Comparison of ENCODE assay signal across 8 cellular contexts in the genomic region with DNA sequence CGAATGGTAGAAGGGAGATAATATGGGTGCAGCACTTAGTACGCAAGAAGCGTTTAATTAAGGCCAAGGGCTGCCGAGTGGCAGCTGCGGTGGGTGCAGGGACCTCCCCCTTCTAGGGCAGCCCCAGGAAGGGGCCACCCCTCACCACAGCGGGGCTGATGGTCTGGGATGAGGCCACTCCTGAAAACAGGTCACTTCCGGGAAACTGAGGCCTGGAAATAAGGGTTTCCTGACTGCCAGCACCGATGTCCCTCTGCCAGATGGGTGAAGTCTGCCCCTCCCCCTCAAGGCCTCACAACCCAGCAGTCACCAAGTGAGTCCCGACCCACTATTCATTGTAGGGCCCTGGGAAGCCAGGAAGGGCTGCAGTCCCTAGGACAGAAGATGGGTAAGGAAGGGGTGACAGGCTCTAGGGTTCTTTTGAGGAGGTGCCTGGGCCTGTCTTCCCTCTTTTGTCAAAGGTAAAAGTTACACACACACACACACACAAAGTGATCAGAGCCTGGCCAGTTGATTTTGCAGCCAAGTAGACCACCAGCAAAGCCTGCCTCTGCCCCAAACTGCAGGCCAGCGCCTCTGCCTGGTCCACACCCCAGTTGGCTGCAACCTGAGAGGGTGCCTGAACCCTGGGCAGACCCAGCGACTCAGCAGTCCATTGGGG. TPM values are rescaled to one million over a fixed set of nuclear protein-coding genes. Genes with fewer than 3 reads are reported as not detected.
DNase-seq lines count a peak whose midpoint lies in the region; ATAC-seq and TF ChIP-seq lines count a peak whose summit lies in the region.

No MANE protein-coding gene starts in this region.

- H3K4me3 ChIP-seq in OCI-LY3 (ENCODE audit: low read length), result peak overlapping the region; percentile 74
- H3K4me3 ChIP-seq in dorsolateral prefrontal cortex, result peak overlapping the region; percentile 28 to 90 (median 67)

- H3K4me3 Mint-ChIP-seq in natural killer cell, result peak overlapping the region; percentile 74

- H3K27me3 ChIP-seq in OCI-LY3 (ENCODE audit: low read depth, low read length), result no peaks in the 10 kb centered on the region
- H3K27me3 ChIP-seq in dorsolateral prefrontal cortex, result no peaks in the 10 kb centered on the region

- DNase-seq in Ammon's horn (ENCODE audit: low spot score) (peak; percentile 55), dorsolateral prefrontal cortex (no peak), natural killer cell (no peak), RKO (ENCODE audit: low spot score) (no peak)
- DNase-seq in activated CD8-positive, alpha-beta memory T cell treated with anti-CD3 and anti-CD28 coated beads, Interleukin-2, amount 50 U/mL, for 48 hours, result no peak

- H3K27ac ChIP-seq in OCI-LY3 (ENCODE audit: low read length) (peak overlapping the region; percentile 81), dorsolateral prefrontal cortex (peak overlapping the region; percentile 63 to 99 (median 91))

- TF ChIP-seq CTCF in OCI-LY3 (IDR thresholded peaks at IDR 0.05; ENCODE audit: low read depth, low read length) (no peak), dorsolateral prefrontal cortex (IDR thresholded peaks at IDR 0.05 in 54 of 56, conservative IDR thresholded peaks at IDR 0.05 in 2 of 56; ENCODE audit: low read depth in 1 of 56, partially characterized antibody in 56 of 56) (no peak), natural killer cell (IDR thresholded peaks at IDR 0.05) (no peak)

- H3K36me3 ChIP-seq in OCI-LY3 (replicated peaks; ENCODE audit: low read depth, low read length), result peaks cover 1% of the 10 kb centered on the region

- H3K27ac Mint-ChIP-seq in natural killer cell, result peak overlapping the region; percentile 67 to 87

- H3K4me2 ChIP-seq in OCI-LY3 (ENCODE audit: low read length), result peak overlapping the region; percentile 82

- H3K9ac ChIP-seq in OCI-LY3 (ENCODE audit: low read length), result peak overlapping the region; percentile 71

- H3K4me1 ChIP-seq in OCI-LY3 (ENCODE audit: low read length), result peaks cover 34% of the 10 kb centered on the region

- no peak overlapping the region for H2AFZ ChIP-seq in OCI-LY3 (ENCODE audit: low read depth, low read length)

- peaks cover 4% of the 10 kb centered on the region; the same call in 1 of the 2 replicates for H3K79me2 ChIP-seq in OCI-LY3 (ENCODE audit: low read length)

- ATAC-seq in GM21447 (IDR thresholded peaks at IDR 0.05; ENCODE audit: unreplicated experiment) (peak; percentile 11), natural killer cell (peak in 2 of 3 donors; percentile 9 to 13), GM21526 (IDR thresholded peaks at IDR 0.05; ENCODE audit: low FRiP score, unreplicated experiment) (no peak)

- H3K9me3 ChIP-seq in OCI-LY3 (ENCODE audit: insufficient read depth, low read length), result no peaks in the 10 kb centered on the region

- no peaks in the 10 kb centered on the region for H3K27me3 Mint-ChIP-seq in natural killer cell (ENCODE audit: low read depth in 2 of 2)

- no peaks in the 10 kb centered on the region for H3K36me3 Mint-ChIP-seq in natural killer cell

- intact Hi-C loops in dorsolateral prefrontal cortex (cut with DNase I) (loop anchor here (5.0 to 10.0 kb wide), 3 partner anchors 42 to 541 kb away; partner anchors contain the start of genes DRC3 (in 1 of the 2), SHMT1 (in 1 of the 2) and TOM1L2 (in 1 of the 2)), natural killer cell (cut with micrococcal nuclease) (loop anchor here (1.0 kb wide), 1 partner anchor 12 kb away; the partner anchor contains the start of gene SREBF1)

- H4K20me1 ChIP-seq in OCI-LY3 (ENCODE audit: insufficient read depth, low read length), result peaks cover 31% of the 10 kb centered on the region

- H3K9me3 Mint-ChIP-seq in natural killer cell, result no peaks in the 10 kb centered on the region

- H3K4me1 Mint-ChIP-seq in natural killer cell, result peaks cover 20 to 75% of the 10 kb centered on the region in 2 donors

RNA-seq across cellular contexts. Expression of gene SREBF1, which starts 12.5 kb away (rescaled TPM):
- 100 to 1,000 TPM in 84 of 120 experiments, 10 to 100 TPM in 36; 57.2 to 359 (median 120) TPM for total RNA-seq in dorsolateral prefrontal cortex
- 100 to 1,000 TPM in 2 of 3 donors, 10 to 100 TPM in 1; 80.7 to 208 (median 119) TPM for total RNA-seq in natural killer cell
